12 cellular contexts compared by ENCODE assay signal in genomic region chr4:138158746-138159297, GRCh38.
DNase-seq lines count a peak whose midpoint lies in the region; ATAC-seq, FAIRE-seq and TF ChIP-seq lines count a peak whose summit lies in the region.
"Had no signal": no experiment of that assay in that cellular context is flagged by ENCODE, and none has a peak within 500 bp of the region (broad histone marks: within the 10 kb centered on the region; RNA-seq: fewer than 3 reads in every experiment).

No MANE protein-coding gene starts in this region.

- TF ChIP-seq POLR2A in K562 (conservative IDR thresholded peaks at IDR 0.05) = no peak

- no peak for FAIRE-seq in K562 (lab: Jason Lieb, UNC)
- FAIRE-seq: GM12891 had no signal

- in situ Hi-C loops in Caki2 (cut with HindIII; ENCODE audit: low pct_unique_long_range_greater_than_20kb, low sequenced_read_pairs) (no loop called here), K562 (cut with MboI) (no loop called here)

- H3K4me3 ChIP-seq in K562 = no peak overlapping the region
- H3K4me3 ChIP-seq: heart right ventricle, thyroid gland had no signal

- TF ChIP-seq EP300 in K562 (IDR thresholded peaks at IDR 0.05; ENCODE audit: low read length) = no peak

- no peak overlapping the region for H2AFZ ChIP-seq in K562 (ENCODE audit: low read depth, low read length)

- H3K27ac ChIP-seq in K562 (ENCODE audit: extremely low read depth, low read depth, low read length) = no peak overlapping the region
- H3K27ac ChIP-seq: heart right ventricle, thyroid gland had no signal

- intact Hi-C loops in K562 (cut with micrococcal nuclease) = no loop called here

- H3K4me1 ChIP-seq in K562 (replicated peaks in 1 of 2; ENCODE audit: control insufficient read depth in 2 of 2, insufficient read depth in 2 of 2, low read length in 2 of 2) = no peaks in the 10 kb centered on the region
- H3K4me1 ChIP-seq: heart right ventricle, thyroid gland had no signal

- H3K36me3 ChIP-seq in K562 (ENCODE audit: control insufficient read depth, insufficient read depth, low read length) = no peaks in the 10 kb centered on the region
- H3K36me3 ChIP-seq: heart right ventricle, thyroid gland had no signal

- POLR2A ChIA-PET in K562 (lab: Yijun Ruan, JAX) = interaction anchor here (0.7 to 1.2 kb wide), 3 partner anchors 10 to 159 kb away, joined by 3 read pairs; no protein-coding TSS in a partner anchor

- no TSS peak for BruUV-seq in K562 (replicated peaks; lab: Mats Ljungman, UMichigan)

- H3K79me2 ChIP-seq in K562 (ENCODE audit: control insufficient read depth, insufficient read depth, low read length) = no peaks in the 10 kb centered on the region

- no peaks in the 10 kb centered on the region for H3K9me3 ChIP-seq in K562 (replicated peaks; ENCODE audit: control insufficient read depth, insufficient read depth, low read depth, low read length)
- H3K9me3 ChIP-seq: heart right ventricle, thyroid gland had no signal

- ATAC-seq in K562 (no peak), GM21825 (IDR thresholded peaks at IDR 0.05; ENCODE audit: unreplicated experiment) (no peak), GM21786 (IDR thresholded peaks at IDR 0.05; ENCODE audit: unreplicated experiment) (no peak)
- ATAC-seq: heart right ventricle had no signal

- H4K20me1 ChIP-seq in K562 (replicated peaks; ENCODE audit: control insufficient read depth, insufficient read depth, low read length) = no peaks in the 10 kb centered on the region

- DNase-seq in Caki2 (ENCODE audit: low read depth) (peak; percentile 44), HPDE6-E6E7 (ENCODE audit: extremely low spot score) (peak; percentile 21), K562 (ENCODE audit: extremely low read depth in 1 of 4, low spot score in 3 of 4) (peak in 1 of 4 experiments; percentile 2), lung microvascular endothelial cell (ENCODE audit: low read depth in 2 of 2) (peak; percentile 16 to 74), NCI-H82 (lab: John Stamatoyannopoulos, UW) (no peak), GM19238 (ENCODE audit: insufficient read length, low spot score) (no peak)
- DNase-seq: heart right ventricle, NCI-H2171, thyroid gland had no signal

- WGBS in K562 (ENCODE audit: insufficient coverage, low coverage, missing lambda C conversion rate) = 9% methylated on average over 2 of the region's 2 CpGs

- H3K9ac ChIP-seq in K562 (ENCODE audit: insufficient read depth in 1 of 2, low read depth in 2 of 2, low read length in 2 of 2) = no peak overlapping the region

- no peaks in the 10 kb centered on the region for H3K9me1 ChIP-seq in K562 (ENCODE audit: control insufficient read depth, insufficient read depth, low read length)

- TF ChIP-seq CTCF in K562 (IDR thresholded peaks at IDR 0.05 in 2 of 3, conservative IDR thresholded peaks at IDR 0.05 in 1 of 3; ENCODE audit: insufficient read depth in 2 of 3, low read depth in 1 of 3, low read length in 3 of 3) = no peak

- peaks cover 0 to 3% of the 10 kb centered on the region in 2 experiments; a peak in 1 of 5 replicates for H3K27me3 ChIP-seq in K562 (ENCODE audit: control insufficient read depth in 2 of 2, insufficient read depth in 2 of 2, low read length in 2 of 2)
- H3K27me3 ChIP-seq: heart right ventricle, thyroid gland had no signal

- no peak for TF ChIP-seq RAD21 in K562 (CRISPR knock-in tag; conservative IDR thresholded peaks at IDR 0.05 in 1 of 2, IDR thresholded peaks at IDR 0.05 in 1 of 2)

- CTCF ChIA-PET in K562 (lab: Yijun Ruan, JAX; ENCODE audit: low intra/inter-chr PET ratio) = no interaction called here

- H3K4me2 ChIP-seq in K562 (ENCODE audit: insufficient read depth, low read length) = no peak overlapping the region

TF ChIP-seq in K562, 482 proteins besides CTCF, POLR2A, EP300 and RAD21 (continues in another document):
- TF ChIP-seq FOSL1 (tag; conservative IDR thresholded peaks at IDR 0.05) (peak; percentile 53; the same call in 1 of the 2 replicates), TCF7L2 (IDR thresholded peaks at IDR 0.05; ENCODE audit: low read depth, low read length) (no peak), STAT5B (CRISPR knock-in tag; IDR thresholded peaks at IDR 0.05) (no peak), XRCC3 (IDR thresholded peaks at IDR 0.05) (no peak), TAF1 (IDR thresholded peaks at IDR 0.05; ENCODE audit: control insufficient read depth, extremely low read depth, insufficient read depth, low read length, severe bottlenecking) (no peak), MNT (conservative IDR thresholded peaks at IDR 0.05) (no peak), GTF2E2 (tag; IDR thresholded peaks at IDR 0.05) (no peak), ZFP1 (CRISPR knock-in tag; IDR thresholded peaks at IDR 0.05) (no peak), NFIX (CRISPR knock-in tag; IDR thresholded peaks at IDR 0.05; ENCODE audit: low read depth) (no peak), HDAC3 (IDR thresholded peaks at IDR 0.05; ENCODE audit: borderline replicate concordance, partially characterized antibody) (no peak), RBBP5 (IDR thresholded peaks at IDR 0.05; ENCODE audit: borderline replicate concordance, insufficient read depth, low read length, poor library complexity, severe bottlenecking) (no peak), HDGF (IDR thresholded peaks at IDR 0.05) (no peak), C11orf30 (IDR thresholded peaks at IDR 0.05; ENCODE audit: low read depth) (peak; percentile 46), MCM7 (IDR thresholded peaks at IDR 0.05) (no peak), ELF4 (CRISPR knock-in tag; IDR thresholded peaks at IDR 0.05) (no peak), ZNF316 (IDR thresholded peaks at IDR 0.05) (peak; percentile 43), SUPT5H (IDR thresholded peaks at IDR 0.05) (no peak), ESRRB (CRISPR knock-in tag; IDR thresholded peaks at IDR 0.05; ENCODE audit: borderline replicate concordance) (no peak), CBFB (CRISPR knock-in tag; IDR thresholded peaks at IDR 0.05) (no peak), SRF (CRISPR knock-in tag; IDR thresholded peaks at IDR 0.05) (no peak), ZFPM2 (CRISPR knock-in tag; IDR thresholded peaks at IDR 0.05) (no peak), TCF3 (CRISPR knock-in tag; IDR thresholded peaks at IDR 0.05) (no peak), ASH1L (IDR thresholded peaks at IDR 0.05; ENCODE audit: borderline replicate concordance, low read depth, partially characterized antibody) (no peak), NFE2 (IDR thresholded peaks at IDR 0.05; ENCODE audit: low read depth) (peak; percentile 23), ZNF76 (CRISPR knock-in tag; IDR thresholded peaks at IDR 0.05; ENCODE audit: borderline replicate concordance) (no peak), HDAC1 (IDR thresholded peaks at IDR 0.05) (no peak), HMGN3 (IDR thresholded peaks at IDR 0.05; ENCODE audit: borderline replicate concordance, extremely low read depth, insufficient read length, low read depth, low read length) (no peak), CEBPG (CRISPR knock-in tag; IDR thresholded peaks at IDR 0.05) (no peak), CEBPG (tag; conservative IDR thresholded peaks at IDR 0.05 in 1 of 2, IDR thresholded peaks at IDR 0.05 in 1 of 2) (no peak)
- TF ChIP-seq, protein P1, sequence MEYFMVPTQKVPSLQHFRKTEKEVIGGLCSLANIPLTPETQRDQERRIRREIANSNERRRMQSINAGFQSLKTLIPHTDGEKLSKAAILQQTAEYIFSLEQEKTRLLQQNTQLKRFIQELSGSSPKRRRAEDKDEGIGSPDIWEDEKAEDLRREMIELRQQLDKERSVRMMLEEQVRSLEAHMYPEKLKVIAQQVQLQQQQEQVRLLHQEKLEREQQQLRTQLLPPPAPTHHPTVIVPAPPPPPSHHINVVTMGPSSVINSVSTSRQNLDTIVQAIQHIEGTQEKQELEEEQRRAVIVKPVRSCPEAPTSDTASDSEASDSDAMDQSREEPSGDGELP (CRISPR knock-in tag; IDR thresholded peaks at IDR 0.05; ENCODE audit: borderline replicate concordance) = no peak
- TF ChIP-seq, protein P2, sequence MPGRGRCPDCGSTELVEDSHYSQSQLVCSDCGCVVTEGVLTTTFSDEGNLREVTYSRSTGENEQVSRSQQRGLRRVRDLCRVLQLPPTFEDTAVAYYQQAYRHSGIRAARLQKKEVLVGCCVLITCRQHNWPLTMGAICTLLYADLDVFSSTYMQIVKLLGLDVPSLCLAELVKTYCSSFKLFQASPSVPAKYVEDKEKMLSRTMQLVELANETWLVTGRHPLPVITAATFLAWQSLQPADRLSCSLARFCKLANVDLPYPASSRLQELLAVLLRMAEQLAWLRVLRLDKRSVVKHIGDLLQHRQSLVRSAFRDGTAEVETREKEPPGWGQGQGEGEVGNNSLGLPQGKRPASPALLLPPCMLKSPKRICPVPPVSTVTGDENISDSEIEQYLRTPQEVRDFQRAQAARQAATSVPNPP (IDR thresholded peaks at IDR 0.05; ENCODE audit: borderline replicate concordance, insufficient read depth, insufficient read length) = no peak
- TF ChIP-seq, protein P3, sequence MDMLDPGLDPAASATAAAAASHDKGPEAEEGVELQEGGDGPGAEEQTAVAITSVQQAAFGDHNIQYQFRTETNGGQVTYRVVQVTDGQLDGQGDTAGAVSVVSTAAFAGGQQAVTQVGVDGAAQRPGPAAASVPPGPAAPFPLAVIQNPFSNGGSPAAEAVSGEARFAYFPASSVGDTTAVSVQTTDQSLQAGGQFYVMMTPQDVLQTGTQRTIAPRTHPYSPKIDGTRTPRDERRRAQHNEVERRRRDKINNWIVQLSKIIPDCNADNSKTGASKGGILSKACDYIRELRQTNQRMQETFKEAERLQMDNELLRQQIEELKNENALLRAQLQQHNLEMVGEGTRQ (CRISPR knock-in tag; IDR thresholded peaks at IDR 0.05) = no peak

Comparison
In these comparisons a context has a peak if more than half of its experiments do, and no peak if none do; other contexts are left out.
1. DNase-seq: peak in Caki2 (single experiment), HPDE6-E6E7 (single experiment) and lung microvascular endothelial cell (2 of 2); none in NCI-H82 (single experiment) and GM19238 (single experiment).